8 cellular contexts compared by ENCODE assay signal in the genomic region with DNA sequence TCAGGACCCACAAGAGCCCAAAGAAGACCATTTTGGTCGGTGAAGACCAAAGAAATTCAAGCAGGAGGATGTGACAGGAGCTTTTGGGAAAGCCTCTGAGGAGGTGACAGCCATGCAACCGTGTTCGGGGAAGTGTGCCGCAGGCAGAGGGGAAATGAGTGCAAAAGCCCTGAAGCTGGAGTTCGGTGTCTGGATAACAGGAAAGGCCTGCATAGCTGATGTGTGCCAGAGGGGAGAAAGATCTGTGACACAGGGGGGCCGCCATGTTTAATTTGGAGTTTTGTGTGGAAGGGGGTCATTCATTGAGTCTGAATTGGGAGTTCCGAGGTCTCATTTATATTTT. TPM values are rescaled to one million over a fixed set of nuclear protein-coding genes. Genes with fewer than 3 reads are reported as not detected.
DNase-seq lines count a peak whose midpoint lies in the region; ATAC-seq and TF ChIP-seq lines count a peak whose summit lies in the region.

No MANE protein-coding gene starts in this region.

- H2AK5ac ChIP-seq in IMR-90 (ENCODE audit: low read depth, low read length), result peak overlapping the region; percentile 64; the same call in 1 of the 2 replicates

- peaks cover 43% of the 10 kb centered on the region for H3K4me1 Mint-ChIP-seq in Calu3 (ENCODE audit: low read depth, unreplicated experiment)
- peaks cover 54 to 63% of the 10 kb centered on the region in 2 donors for H3K4me1 Mint-ChIP-seq in immature natural killer cell
- peaks cover 48 to 71% of the 10 kb centered on the region in 2 donors for H3K4me1 Mint-ChIP-seq in stimulated activated naive B cell treated with anti-CD40 and anti-IgM and Interleukin-4, amounts not matched to agents 10 μg/mL and 1 μg/mL and 100 μg/mL, for 72 hours

- peaks cover 20 to 77% of the 10 kb centered on the region in 2 experiments for H3K79me1 ChIP-seq in IMR-90 (ENCODE audit: low read depth in 1 of 2, low read length in 2 of 2)

- H3K9me3 Mint-ChIP-seq in Calu3 (ENCODE audit: low read depth, unreplicated experiment) (no peaks in the 10 kb centered on the region), immature natural killer cell (no peaks in the 10 kb centered on the region)
- H3K9me3 Mint-ChIP-seq in stimulated activated naive B cell treated with anti-CD40 and anti-IgM and Interleukin-4, amounts not matched to agents 10 μg/mL and 1 μg/mL and 100 μg/mL, for 72 hours, result no peaks in the 10 kb centered on the region

- 10% methylated on average over 6 of the region's 7 CpGs; no CpG with 5 or more reads in 1 of the 2 experiments for WGBS in IMR-90 (ENCODE audit: extremely low coverage in 2 of 2, insufficient read length in 1 of 2), 2 experiments

- H3K9me3 ChIP-seq in IMR-90 (ENCODE audit: control insufficient read depth, insufficient read depth, low read length) (no peaks in the 10 kb centered on the region), ascending aorta (no peaks in the 10 kb centered on the region)

- dilution Hi-C loops in IMR-90 (cut with HindIII; ENCODE audit: low sequenced_read_pairs, unreplicated experiment), result no loop called here

- POLR2A ChIA-PET in IMR-90 (lab: Charles Lee; ENCODE audit: unreplicated experiment), result interaction anchor here (1.0 to 1.1 kb wide), 2 partner anchors 62 to 211 kb away, joined by 3 to 5 read pairs; no protein-coding TSS in a partner anchor

- H2BK5ac ChIP-seq in IMR-90 (ENCODE audit: low read depth, low read length, poor library complexity, severe bottlenecking), result peak overlapping the region; percentile 83

- H3K27ac Mint-ChIP-seq in Calu3 (ENCODE audit: unreplicated experiment), result peak overlapping the region; percentile 56
- peak overlapping the region; percentile 94 to 99 (median 98) for H3K27ac Mint-ChIP-seq in immature natural killer cell
- H3K27ac Mint-ChIP-seq in stimulated activated naive B cell treated with anti-CD40 and anti-IgM and Interleukin-4, amounts not matched to agents 10 μg/mL and 1 μg/mL and 100 μg/mL, for 72 hours, result peak overlapping the region; percentile 93

- ATAC-seq in IMR-90 (ENCODE audit: low read depth), result no peak
- ATAC-seq in stimulated activated naive B cell treated with anti-CD40 and anti-IgM and Interleukin-4, amounts not matched to agents 10 μg/mL and 1 μg/mL and 100 μg/mL, for 72 hours (replicated peaks), result no peak

- peaks cover 31% of the 10 kb centered on the region for H4K20me1 ChIP-seq in IMR-90 (ENCODE audit: insufficient read depth, low read length)

- H2BK120ac ChIP-seq in IMR-90 (ENCODE audit: low read depth, low read length), result peak overlapping the region; percentile 70

- H2BK15ac ChIP-seq in IMR-90 (ENCODE audit: low read depth, low read length), result no peak overlapping the region

- DNase-seq in Calu3 (no peak), IMR-90 (no peak), ascending aorta (ENCODE audit: low spot score in 2 of 2) (peak in 1 of 2 donors; percentile 72), immature natural killer cell (no peak), activated gamma-delta T cell treated with Interleukin-2 at 50 U/mL for 16 hours (no peak), AG08395 (ENCODE audit: low spot score) (no peak), NCI-H774 (lab: John Stamatoyannopoulos, UW) (no peak)
- no peak for DNase-seq in stimulated activated naive B cell treated with anti-CD40 and anti-IgM and Interleukin-4, amounts not matched to agents 10 μg/mL and 1 μg/mL and 100 μg/mL, for 72 hours

- CTCF ChIA-PET in Calu3 (lab: Charles Lee) (interaction anchor here (0.6 to 1.9 kb wide), 6 partner anchors 12 to 302 kb away, joined by 3 to 10 read pairs (median 5); a partner anchor contains a TSS), IMR-90 (lab: Yijun Ruan, JAX) (interaction anchor here (0.9 to 1.6 kb wide), 7 partner anchors 11 to 37 kb away, joined by 3 to 8 read pairs (median 5); no protein-coding TSS in a partner anchor)

- H4K5ac ChIP-seq in IMR-90 (ENCODE audit: low read depth, low read length), result peak overlapping the region; percentile 81

- no peak overlapping the region for H2BK20ac ChIP-seq in IMR-90 (ENCODE audit: low read depth, low read length)

- no peak for TF ChIP-seq RAD21 in IMR-90 (IDR thresholded peaks at IDR 0.05; ENCODE audit: low read length)

- H3K4me3 Mint-ChIP-seq in Calu3 (ENCODE audit: low read depth, unreplicated experiment) (peak overlapping the region; percentile 76), immature natural killer cell (peak overlapping the region; percentile 85 to 94 (median 94))
- H3K4me3 Mint-ChIP-seq in stimulated activated naive B cell treated with anti-CD40 and anti-IgM and Interleukin-4, amounts not matched to agents 10 μg/mL and 1 μg/mL and 100 μg/mL, for 72 hours, result peak overlapping the region; percentile 89 to 93

- TF ChIP-seq POLR2A in IMR-90 (IDR thresholded peaks at IDR 0.05; ENCODE audit: low read depth, low read length), result no peak

- H3K36me3 Mint-ChIP-seq in Calu3 (ENCODE audit: insufficient read depth, unreplicated experiment) (peaks cover 64% of the 10 kb centered on the region), immature natural killer cell (no peaks in the 10 kb centered on the region)
- H3K36me3 Mint-ChIP-seq in stimulated activated naive B cell treated with anti-CD40 and anti-IgM and Interleukin-4, amounts not matched to agents 10 μg/mL and 1 μg/mL and 100 μg/mL, for 72 hours, result peaks cover 30 to 33% of the 10 kb centered on the region in 2 donors

- peak overlapping the region; percentile 97 for H2AK9ac ChIP-seq in IMR-90 (replicated peaks; ENCODE audit: low read depth, low read length, poor library complexity)

- H3K18ac ChIP-seq in IMR-90 (ENCODE audit: low read depth, low read length), result peak overlapping the region; percentile 71; the same call in 1 of the 2 replicates

- H3K4ac ChIP-seq in IMR-90 (ENCODE audit: low read depth, low read length), result peak overlapping the region; percentile 95

- peak overlapping the region; percentile 87 for H3K14ac ChIP-seq in IMR-90 (replicated peaks; ENCODE audit: low read depth, low read length)

- intact Hi-C loops in Calu3 (cut with micrococcal nuclease; ENCODE audit: unreplicated experiment), result no loop called here
- intact Hi-C loops in IMR-90 (cut with micrococcal nuclease), result no loop called here
- intact Hi-C loops in ascending aorta (cut with DNase I), result loop anchor here (2.0 to 5.0 kb wide), 5 partner anchors 15 to 665 kb away; a partner anchor contains a TSS

- H3K27me3 Mint-ChIP-seq in Calu3 (ENCODE audit: unreplicated experiment) (no peaks in the 10 kb centered on the region), immature natural killer cell (ENCODE audit: low read depth in 3 of 3) (peaks cover 5 to 15% (median 12%) of the 10 kb centered on the region in 3 donors)
- no peaks in the 10 kb centered on the region for H3K27me3 Mint-ChIP-seq in stimulated activated naive B cell treated with anti-CD40 and anti-IgM and Interleukin-4, amounts not matched to agents 10 μg/mL and 1 μg/mL and 100 μg/mL, for 72 hours

- peaks cover 25% of the 10 kb centered on the region for H3K9me1 ChIP-seq in IMR-90 (ENCODE audit: insufficient read depth, low read length)

- peak overlapping the region; percentile 95 for H3K23ac ChIP-seq in IMR-90 (ENCODE audit: low read depth, low read length)

- H4K8ac ChIP-seq in IMR-90 (ENCODE audit: low read depth in 2 of 2, low read length in 2 of 2), result peak overlapping the region; percentile 75 to 96

- TF ChIP-seq CTCF in Calu3 (IDR thresholded peaks at IDR 0.05; ENCODE audit: unreplicated experiment) (no peak), IMR-90 (conservative IDR thresholded peaks at IDR 0.05; ENCODE audit: low read depth, low read length) (no peak), ascending aorta (IDR thresholded peaks at IDR 0.05) (no peak)

- peaks cover 23% of the 10 kb centered on the region for H3K4me1 ChIP-seq in IMR-90 (ENCODE audit: control insufficient read depth, insufficient read depth, low read length)
- H3K4me1 ChIP-seq in ascending aorta, result peaks cover 14 to 42% of the 10 kb centered on the region in 2 donors

- H3K4me3 ChIP-seq in IMR-90 (ENCODE audit: insufficient read depth, low read depth, low read length), result peak overlapping the region; percentile 73
- H3K4me3 ChIP-seq in ascending aorta, result peak overlapping the region; percentile 58 to 91

- H3K27me3 ChIP-seq in IMR-90 (ENCODE audit: control insufficient read depth, insufficient read depth, low read length), result no peaks in the 10 kb centered on the region
- H3K27me3 ChIP-seq in ascending aorta, result no peaks in the 10 kb centered on the region

- H4K91ac ChIP-seq in IMR-90 (ENCODE audit: insufficient read depth, low read depth, low read length), result peak overlapping the region; percentile 72

- in situ Hi-C loops in IMR-90 (cut with MboI; ENCODE audit: low sequenced_read_pairs), result no loop called here

- peak overlapping the region; percentile 83 for H3K56ac ChIP-seq in IMR-90 (ENCODE audit: extremely low read depth, insufficient read depth, low read length)

- BruUV-seq in Calu3 (replicated peaks; lab: Mats Ljungman, UMichigan) (no TSS peak), IMR-90 (replicated peaks; lab: Mats Ljungman, UMichigan) (no TSS peak)

- peak overlapping the region; percentile 94 for H3K4me2 ChIP-seq in IMR-90 (ENCODE audit: low read depth, low read length)

- peak overlapping the region; percentile 89 for H2AFZ ChIP-seq in IMR-90 (replicated peaks; ENCODE audit: low read length, poor library complexity)

- peak overlapping the region; percentile 98 for H3K9ac ChIP-seq in IMR-90 (ENCODE audit: low read depth, low read length)

- H3K27ac ChIP-seq in IMR-90 (ENCODE audit: insufficient read depth, low read length) (peak overlapping the region; percentile 95), ascending aorta (peak overlapping the region; percentile 97 to 98)

- peaks cover 3% of the 10 kb centered on the region for H3K36me3 ChIP-seq in IMR-90 (ENCODE audit: control insufficient read depth, insufficient read depth, low read length)
- no peaks in the 10 kb centered on the region for H3K36me3 ChIP-seq in ascending aorta

RNA-seq across cellular contexts. Expression of a gene that starts 0.9 kb away (rescaled TPM):
- total RNA-seq in Calu3 (2022), result 68.7 and 70.9 TPM in 2 replicates
- 22.2 and 33.3 TPM in 2 replicates for total RNA-seq in IMR-90 (2012; rRNA removed)
- 48.3 and 53.9 TPM in 2 replicates for polyA plus RNA-seq in IMR-90 (2012; rRNA removed)
- polyA plus RNA-seq in IMR-90 (2012; cell fraction: cytosol; rRNA removed), result 11.5 and 30.5 TPM in 2 replicates
- polyA plus RNA-seq in IMR-90 (2012; cell fraction: nucleus; rRNA removed; ENCODE audit: low replicate concordance), result 11.4 and 92.1 TPM in 2 replicates
- total RNA-seq in ascending aorta, result 56.9 TPM
- polyA plus RNA-seq in immature natural killer cell, result 10 to 100 TPM; 20.3 to 34.2 (median 29.2) TPM

RNA-seq across cellular contexts. Expression of a gene that starts 53.4 kb away (rescaled TPM):
- 239 and 247 TPM in 2 replicates for total RNA-seq in Calu3 (2022)
- 77.4 and 137 TPM in 2 replicates for total RNA-seq in IMR-90 (2012; rRNA removed)
- 55.8 and 63.8 TPM in 2 replicates for polyA plus RNA-seq in IMR-90 (2012; rRNA removed)
- polyA plus RNA-seq in IMR-90 (2012; cell fraction: cytosol; rRNA removed), result 5.6 and 6.6 TPM in 2 replicates
- 1.3 and 10.3 TPM in 2 replicates for polyA plus RNA-seq in IMR-90 (2012; cell fraction: nucleus; rRNA removed; ENCODE audit: low replicate concordance)
- 160 TPM for total RNA-seq in ascending aorta
- 100 to 1,000 TPM in 2 of 3 donors, 10 to 100 TPM in 1; 37.4 to 206 (median 161) TPM for polyA plus RNA-seq in immature natural killer cell

RNA-seq across cellular contexts. Expression of a gene that starts 55.3 kb away (rescaled TPM):
- total RNA-seq in Calu3 (2022) (51.3 and 52.1 TPM in 2 replicates), IMR-90 (2012; rRNA removed) (23.9 and 25.3 TPM in 2 replicates), ascending aorta (86.5 TPM)
- polyA plus RNA-seq in IMR-90 (2012; rRNA removed) (42.9 and 50.0 TPM in 2 replicates), immature natural killer cell (10 to 100 TPM; 35.6 to 57.2 (median 46.9) TPM)
- 37.8 and 42.7 TPM in 2 replicates for polyA plus RNA-seq in IMR-90 (2012; cell fraction: cytosol; rRNA removed)
- 42.1 and 47.2 TPM in 2 replicates for polyA plus RNA-seq in IMR-90 (2012; cell fraction: nucleus; rRNA removed; ENCODE audit: low replicate concordance)
